ENCODE assay signal across 8 cellular contexts in genomic region chr10:72048450-72049124, GRCh38. TPM values are rescaled to one million over a fixed set of nuclear protein-coding genes. Genes with fewer than 3 reads are reported as not detected.
DNase-seq lines count a peak whose midpoint lies in the region; ATAC-seq and TF ChIP-seq lines count a peak whose summit lies in the region.

No MANE protein-coding gene starts in this region.

- peak; percentile 37 for ATAC-seq in GM19468 (IDR thresholded peaks at IDR 0.05; ENCODE audit: extremely low read depth, unreplicated experiment)
- ATAC-seq in activated T-cell treated with anti-CD3 and anti-CD28 coated beads, Interleukin-2, amount 50 U/mL, for 72 hours (replicated peaks in 1 of 2): peak; percentile 84 to 85

- no peaks in the 10 kb centered on the region for H3K4me1 ChIP-seq in fibroblast of lung (ENCODE audit: control insufficient read depth, extremely low read depth, insufficient read depth, low read length)

- H4K20me1 ChIP-seq in fibroblast of lung (ENCODE audit: control insufficient read depth, extremely low read depth, insufficient read depth, low read length): no peaks in the 10 kb centered on the region

- no peaks in the 10 kb centered on the region for H3K9me3 ChIP-seq in MG63
- no peaks in the 10 kb centered on the region for H3K9me3 ChIP-seq in fibroblast of lung (ENCODE audit: control insufficient read depth, insufficient read depth, low read depth, low read length)

- H3K9me3 Mint-ChIP-seq in activated T-cell treated with anti-CD3 and anti-CD28 coated beads, Interleukin-2, amount 50 U/mL, for 72 hours: peaks cover 0 to 3% of the 10 kb centered on the region in 2 donors
- H3K9me3 Mint-ChIP-seq in nephron: peaks cover 11% of the 10 kb centered on the region

- DNase-seq in AG20443 (ENCODE audit: low spot score): peak; percentile 93
- DNase-seq in MG63: peak; percentile 76
- peak; percentile 90 for DNase-seq in RKO (ENCODE audit: low spot score)
- DNase-seq in activated T-cell treated with anti-CD3 and anti-CD28 coated beads, Interleukin-2, amount 50 U/mL, for 72 hours: peak; percentile 85 to 90
- DNase-seq in fibroblast of lung (ENCODE audit: low read depth in 2 of 2): peak; percentile 75 to 96
- DNase-seq in stimulated activated naive CD4-positive, alpha-beta T cell (lab: John Stamatoyannopoulos, UW): peak; percentile 57 to 89 (median 82)

- H3K27me3 ChIP-seq in MG63: no peaks in the 10 kb centered on the region
- peaks cover 6% of the 10 kb centered on the region for H3K27me3 ChIP-seq in fibroblast of lung (ENCODE audit: control insufficient read depth, insufficient read depth, low read length)

- H3K36me3 ChIP-seq in MG63: no peaks in the 10 kb centered on the region
- H3K36me3 ChIP-seq in fibroblast of lung (ENCODE audit: control insufficient read depth, insufficient read depth, low read length): no peaks in the 10 kb centered on the region

- TF ChIP-seq CTCF in fibroblast of lung (conservative IDR thresholded peaks at IDR 0.05 in 1 of 2, IDR thresholded peaks at IDR 0.05 in 1 of 2; ENCODE audit: low read depth in 1 of 2, low read length in 2 of 2) (peak; percentile 99 to 100), nephron (IDR thresholded peaks at IDR 0.05; ENCODE audit: unreplicated experiment in 3 of 3) (peak; percentile 99)

- H3K4me3 Mint-ChIP-seq in activated T-cell treated with anti-CD3 and anti-CD28 coated beads, Interleukin-2, amount 50 U/mL, for 72 hours: no peak overlapping the region
- H3K4me3 Mint-ChIP-seq in nephron: no peak overlapping the region

- H3K79me2 ChIP-seq in fibroblast of lung (ENCODE audit: control insufficient read depth, insufficient read depth, low read length): no peaks in the 10 kb centered on the region

- peaks cover 1 to 6% of the 10 kb centered on the region in 2 donors for H3K36me3 Mint-ChIP-seq in activated T-cell treated with anti-CD3 and anti-CD28 coated beads, Interleukin-2, amount 50 U/mL, for 72 hours (ENCODE audit: insufficient read depth in 2 of 2)
- H3K36me3 Mint-ChIP-seq in nephron (ENCODE audit: low read depth): no peaks in the 10 kb centered on the region

- no peaks in the 10 kb centered on the region for H3K27me3 Mint-ChIP-seq in activated T-cell treated with anti-CD3 and anti-CD28 coated beads, Interleukin-2, amount 50 U/mL, for 72 hours (ENCODE audit: low read depth)
- no peaks in the 10 kb centered on the region for H3K27me3 Mint-ChIP-seq in nephron (ENCODE audit: low read depth)

- H2AFZ ChIP-seq in fibroblast of lung (ENCODE audit: low read length): no peak overlapping the region

- H3K9ac ChIP-seq in fibroblast of lung (ENCODE audit: insufficient read depth, low read length): no peak overlapping the region

- H3K4me1 Mint-ChIP-seq in activated T-cell treated with anti-CD3 and anti-CD28 coated beads, Interleukin-2, amount 50 U/mL, for 72 hours (ENCODE audit: low read depth): peaks cover 20% of the 10 kb centered on the region
- H3K4me1 Mint-ChIP-seq in nephron: peaks cover 14% of the 10 kb centered on the region

- no peak overlapping the region for H3K4me2 ChIP-seq in fibroblast of lung (ENCODE audit: extremely low read depth, insufficient read depth, low read length)

- H3K27ac Mint-ChIP-seq in activated T-cell treated with anti-CD3 and anti-CD28 coated beads, Interleukin-2, amount 50 U/mL, for 72 hours: no peak overlapping the region
- H3K27ac Mint-ChIP-seq in nephron: peak overlapping the region in 2 of 3 experiments; percentile 56 to 84

- no peak overlapping the region for H3K27ac ChIP-seq in fibroblast of lung (ENCODE audit: insufficient read depth, low read length)

- no peak overlapping the region for H3K4me3 ChIP-seq in MG63
- no peak overlapping the region for H3K4me3 ChIP-seq in fibroblast of lung (replicated peaks in 1 of 4; ENCODE audit: control extremely low read depth in 1 of 4, insufficient read depth in 1 of 4, low read depth in 3 of 4, low read length in 4 of 4)

RNA-seq across cellular contexts. Expression of gene SPOCK2, which starts 39.8 kb away (rescaled TPM):
- not detected in 2 replicates for total RNA-seq in MG63 (2014; rRNA removed; shearing (Covaris generic); ENCODE audit: low replicate concordance)
- total RNA-seq in activated T-cell treated with anti-CD3 and anti-CD28 coated beads, Interleukin-2, amount 50 U/mL, for 72 hours: 100 to 1,000 TPM; 253 to 291 TPM
- total RNA-seq in fibroblast of lung: 0.26 and 0.33 TPM in 2 replicates
- 0.02 and 0.06 TPM in 2 replicates for polyA plus RNA-seq in fibroblast of lung
- 0.07 TPM in 1 of 2 replicates, not detected in the other for polyA plus RNA-seq in fibroblast of lung (2012)
- 0.93 TPM in 1 of 2 replicates, not detected in the other for polyA minus RNA-seq in fibroblast of lung (ENCODE audit: low replicate concordance)

Comparison
In these comparisons a context has a peak if more than half of its experiments do, and no peak if none do; other contexts are left out.
1. RNA of gene SPOCK2, which starts 39.8 kb away (total RNA-seq): 253 to 291 TPM in activated T-cell treated with anti-CD3 and anti-CD28 coated beads, Interleukin-2, amount 50 U/mL, for 72 hours; 0.26 to 0.33 TPM in fibroblast of lung and not detected in MG63; every median in the first group is over 100 times any median in the second.
2. Peak in every context shown above with its lines, with median percentiles within 50 percentile points of each other: DNase-seq.